Comparison of ENCODE assay signal across 8 cellular contexts in the genomic region with DNA sequence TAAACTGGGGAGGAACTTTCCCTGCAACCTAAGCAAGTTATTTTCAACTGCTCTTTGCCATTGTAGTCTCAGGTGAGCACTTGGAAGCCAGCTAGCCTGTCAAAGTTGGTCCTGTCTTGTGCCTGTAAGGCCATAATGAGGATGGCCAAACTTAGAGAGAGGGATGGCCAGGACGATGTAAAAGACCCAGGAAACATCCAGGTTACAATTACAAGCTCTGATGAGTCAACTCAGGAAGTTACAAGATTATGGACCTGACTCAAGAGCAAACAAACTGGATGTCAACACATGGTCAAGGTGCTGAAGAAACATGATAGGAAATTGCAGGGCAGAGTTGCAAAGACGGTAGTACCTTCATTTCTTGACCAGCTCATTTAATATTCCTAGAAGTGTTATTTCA. TPM values are rescaled to one million over a fixed set of nuclear protein-coding genes. Genes with fewer than 3 reads are reported as not detected.
DNase-seq lines count a peak whose midpoint lies in the region; ATAC-seq and TF ChIP-seq lines count a peak whose summit lies in the region.

No MANE protein-coding gene starts in this region.

- TF ChIP-seq CTCF in CD14-positive monocyte (IDR thresholded peaks at IDR 0.05), result no peak
- TF ChIP-seq CTCF in brain microvascular endothelial cell (IDR thresholded peaks at IDR 0.05; ENCODE audit: low read depth, low read length, missing control alignments), result no peak

- POLR2A ChIA-PET in naive thymus-derived CD4-positive, alpha-beta T cell (lab: Charles Lee), result interaction anchor here (0.7 to 4.1 kb wide), 12 partner anchors 11 to 46 kb away, joined by 3 to 64 read pairs (median 3); a partner anchor contains a TSS

- peak overlapping the region; percentile 92 for H3K4me3 ChIP-seq in brain microvascular endothelial cell (ENCODE audit: low read depth, low read length)
- H3K4me3 ChIP-seq in naive thymus-derived CD4-positive, alpha-beta T cell (ENCODE audit: low read length), result peak overlapping the region; percentile 80

- DNase-seq in CD14-positive monocyte (ENCODE audit: low spot score) (no peak), HuH-7 (ENCODE audit: low spot score) (peak; percentile 61), brain microvascular endothelial cell (no peak), NCI-H2196 (lab: John Stamatoyannopoulos, UW; ENCODE audit: unreplicated experiment) (no peak)
- no peak for DNase-seq in naive thymus-derived CD4-positive, alpha-beta T cell
- no peak for DNase-seq in activated CD4-positive, CD25-positive, alpha-beta regulatory T cell treated with anti-CD3 and anti-CD28 coated beads, Interleukin-2, amount 50 U/mL, for 72 hours

- peaks cover 28 to 37% of the 10 kb centered on the region in 2 donors for H3K4me1 ChIP-seq in naive thymus-derived CD4-positive, alpha-beta T cell (ENCODE audit: control insufficient read depth in 2 of 2, insufficient read depth in 2 of 2, low read length in 2 of 2)

- H3K9me3 ChIP-seq in naive thymus-derived CD4-positive, alpha-beta T cell (ENCODE audit: control insufficient read depth in 2 of 3, low read length in 3 of 3), result no peaks in the 10 kb centered on the region

- CTCF ChIA-PET in naive thymus-derived CD4-positive, alpha-beta T cell (lab: Charles Lee), result interaction anchor here (0.7 to 1.6 kb wide), 5 partner anchors 18 to 59 kb away, joined by 3 to 5 read pairs (median 4); a partner anchor contains a TSS

- H3K4me3 Mint-ChIP-seq in CD14-positive monocyte, result peak overlapping the region; percentile 92
- peak overlapping the region; percentile 71 to 98 (median 93) for H3K4me3 Mint-ChIP-seq in naive thymus-derived CD4-positive, alpha-beta T cell

- H3K4me1 Mint-ChIP-seq in CD14-positive monocyte, result peaks cover 48% of the 10 kb centered on the region
- peaks cover 44 to 70% (median 65%) of the 10 kb centered on the region in 7 donors for H3K4me1 Mint-ChIP-seq in naive thymus-derived CD4-positive, alpha-beta T cell

- H3K36me3 ChIP-seq in brain microvascular endothelial cell (replicated peaks), result no peaks in the 10 kb centered on the region
- H3K36me3 ChIP-seq in naive thymus-derived CD4-positive, alpha-beta T cell (ENCODE audit: control insufficient read depth in 2 of 3, insufficient read depth in 3 of 3, low read length in 3 of 3), result peaks cover 0 to 21% (median 0%) of the 10 kb centered on the region in 3 experiments

- no peaks in the 10 kb centered on the region for H3K27me3 ChIP-seq in brain microvascular endothelial cell (replicated peaks)
- no peaks in the 10 kb centered on the region for H3K27me3 ChIP-seq in naive thymus-derived CD4-positive, alpha-beta T cell (ENCODE audit: control insufficient read depth in 2 of 2, insufficient read depth in 2 of 2, low read length in 2 of 2)

- intact Hi-C loops in CD14-positive monocyte (cut with micrococcal nuclease), result loop anchor here (5.0 kb wide), 2 partner anchors 45 to 50 kb away; a partner anchor contains a TSS
- intact Hi-C loops in naive thymus-derived CD4-positive, alpha-beta T cell (cut with micrococcal nuclease), result loop anchor here (2.0 to 10.0 kb wide), 7 partner anchors 163 to 695 kb away; a partner anchor contains a TSS

- in situ Hi-C loops in brain microvascular endothelial cell (cut with HindIII; ENCODE audit: low pct_ligation_motif_present, low sequenced_read_pairs), result no loop called here

- H3K27ac Mint-ChIP-seq in CD14-positive monocyte, result peak overlapping the region; percentile 46 to 94 (median 86)
- peak overlapping the region; percentile 80 to 95 (median 91) for H3K27ac Mint-ChIP-seq in naive thymus-derived CD4-positive, alpha-beta T cell

- H3K36me3 Mint-ChIP-seq in CD14-positive monocyte, result peaks cover 21 to 28% of the 10 kb centered on the region in 2 donors
- H3K36me3 Mint-ChIP-seq in naive thymus-derived CD4-positive, alpha-beta T cell, result peaks cover 0 to 14% (median 12%) of the 10 kb centered on the region in 5 donors

- H3K27ac ChIP-seq in brain microvascular endothelial cell, result no peak overlapping the region
- H3K27ac ChIP-seq in naive thymus-derived CD4-positive, alpha-beta T cell (ENCODE audit: low read depth, low read length), result peak overlapping the region; percentile 90

- peaks cover 2 to 3% (median 2%) of the 10 kb centered on the region in 3 donors for H3K27me3 Mint-ChIP-seq in CD14-positive monocyte (ENCODE audit: low read depth in 3 of 3)
- H3K27me3 Mint-ChIP-seq in naive thymus-derived CD4-positive, alpha-beta T cell, result no peaks in the 10 kb centered on the region

- no peaks in the 10 kb centered on the region for H3K9me3 Mint-ChIP-seq in CD14-positive monocyte
- no peaks in the 10 kb centered on the region for H3K9me3 Mint-ChIP-seq in naive thymus-derived CD4-positive, alpha-beta T cell

- no peak for ATAC-seq in naive thymus-derived CD4-positive, alpha-beta T cell
- ATAC-seq in HG03045 (IDR thresholded peaks at IDR 0.05; ENCODE audit: unreplicated experiment) (no peak), HG03457 (IDR thresholded peaks at IDR 0.05; ENCODE audit: unreplicated experiment) (no peak)

RNA-seq across cellular contexts. Expression of a gene that starts 1.6 kb away (rescaled TPM):
- polyA plus RNA-seq in CD14-positive monocyte, result 10 to 100 TPM in 1 of 2 donors, 1 to 10 TPM in 1; 6.7 to 12.7 TPM
- 100 to 1,000 TPM in 2 of 5 experiments, 10 to 100 TPM in 3; 79.1 to 209 (median 91.9) TPM for total RNA-seq in naive thymus-derived CD4-positive, alpha-beta T cell
- polyA plus RNA-seq in naive thymus-derived CD4-positive, alpha-beta T cell, result 10 to 100 TPM; 16.9 to 32.8 TPM

RNA-seq across cellular contexts. Expression of a gene that starts 6.6 kb away (rescaled TPM):
- 1 to 10 TPM; 7.1 to 7.2 TPM for polyA plus RNA-seq in CD14-positive monocyte
- 100 to 1,000 TPM in 2 of 5 experiments, 10 to 100 TPM in 3; 60.6 to 175 (median 74.9) TPM for total RNA-seq in naive thymus-derived CD4-positive, alpha-beta T cell
- polyA plus RNA-seq in naive thymus-derived CD4-positive, alpha-beta T cell, result 1 to 10 TPM; 7.4 to 8.1 TPM

RNA-seq across cellular contexts. Expression of a gene that starts 25.6 kb away (rescaled TPM):
- polyA plus RNA-seq in CD14-positive monocyte, result 10 to 100 TPM; 58.0 to 71.4 TPM
- 10 to 100 TPM; 45.0 to 92.4 (median 50.6) TPM for total RNA-seq in naive thymus-derived CD4-positive, alpha-beta T cell
- polyA plus RNA-seq in naive thymus-derived CD4-positive, alpha-beta T cell, result 10 to 100 TPM; 47.3 to 53.1 TPM

RNA-seq across cellular contexts. Expression of a gene that starts 48.5 kb away (rescaled TPM):
- polyA plus RNA-seq in CD14-positive monocyte, result 10 to 100 TPM; 95.8 to 97.8 TPM
- 100 to 1,000 TPM; 509 to 977 (median 558) TPM for total RNA-seq in naive thymus-derived CD4-positive, alpha-beta T cell
- polyA plus RNA-seq in naive thymus-derived CD4-positive, alpha-beta T cell, result 100 to 1,000 TPM; 397 to 696 TPM

RNA-seq across cellular contexts. Expression of a gene that starts 50.9 kb away (rescaled TPM):
- 1 to 10 TPM; 1.1 to 1.7 TPM for polyA plus RNA-seq in CD14-positive monocyte
- total RNA-seq in naive thymus-derived CD4-positive, alpha-beta T cell, result 10 to 100 TPM; 12.2 to 39.9 (median 15.2) TPM
- polyA plus RNA-seq in naive thymus-derived CD4-positive, alpha-beta T cell, result 10 to 100 TPM in 1 of 2 donors, 1 to 10 TPM in 1; 8.1 to 11.2 TPM
